In genomic region chr17:7479389-7480192, GRCh38 we compare ENCODE assay signal across 8 cellular contexts. TPM values are rescaled to one million over a fixed set of nuclear protein-coding genes. Genes with fewer than 3 reads are reported as not detected.
A peak's percentile ranks its signal among the peaks of the same experiment; 100 is the strongest.
DNase-seq lines count a peak whose midpoint lies in the region; TF ChIP-seq lines count a peak whose summit lies in the region.

A gene with protein sequence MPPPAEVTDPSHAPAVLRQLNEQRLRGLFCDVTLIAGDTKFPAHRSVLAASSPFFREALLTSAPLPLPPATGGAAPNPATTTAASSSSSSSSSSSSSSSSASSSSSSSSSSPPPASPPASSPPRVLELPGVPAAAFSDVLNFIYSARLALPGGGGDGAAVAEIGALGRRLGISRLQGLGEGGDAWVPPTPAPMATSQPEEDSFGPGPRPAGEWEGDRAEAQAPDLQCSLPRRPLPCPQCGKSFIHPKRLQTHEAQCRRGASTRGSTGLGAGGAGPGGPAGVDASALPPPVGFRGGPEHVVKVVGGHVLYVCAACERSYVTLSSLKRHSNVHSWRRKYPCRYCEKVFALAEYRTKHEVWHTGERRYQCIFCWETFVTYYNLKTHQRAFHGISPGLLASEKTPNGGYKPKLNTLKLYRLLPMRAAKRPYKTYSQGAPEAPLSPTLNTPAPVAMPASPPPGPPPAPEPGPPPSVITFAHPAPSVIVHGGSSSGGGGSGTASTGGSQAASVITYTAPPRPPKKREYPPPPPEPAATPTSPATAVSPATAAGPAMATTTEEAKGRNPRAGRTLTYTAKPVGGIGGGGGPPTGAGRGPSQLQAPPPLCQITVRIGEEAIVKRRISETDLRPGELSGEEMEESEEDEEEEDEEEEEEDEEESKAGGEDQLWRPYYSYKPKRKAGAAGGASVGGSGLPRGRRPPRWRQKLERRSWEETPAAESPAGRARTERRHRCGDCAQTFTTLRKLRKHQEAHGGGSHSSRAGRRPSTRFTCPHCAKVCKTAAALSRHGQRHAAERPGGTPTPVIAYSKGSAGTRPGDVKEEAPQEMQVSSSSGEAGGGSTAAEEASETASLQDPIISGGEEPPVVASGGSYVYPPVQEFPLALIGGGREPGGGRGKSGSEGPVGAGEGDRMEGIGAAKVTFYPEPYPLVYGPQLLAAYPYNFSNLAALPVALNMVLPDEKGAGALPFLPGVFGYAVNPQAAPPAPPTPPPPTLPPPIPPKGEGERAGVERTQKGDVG (minus strand): TSS chr17:7479631. CDS start chr17:7466801, 12,830 bp downstream.

- H3K4me1 ChIP-seq in cardiac muscle cell (ENCODE audit: low read depth) (peaks cover 37% of the 10 kb centered on the region), ovary (ENCODE audit: insufficient read depth) (peaks cover 17% of the 10 kb centered on the region), uterus (peaks cover 0 to 4% of the 10 kb centered on the region in 2 donors)

- H3K9me3 ChIP-seq in SK-N-MC (ENCODE audit: low read depth, low read length) (no peaks in the 10 kb centered on the region), cardiac muscle cell (ENCODE audit: low read depth) (no peaks in the 10 kb centered on the region), ovary (no peaks in the 10 kb centered on the region), uterus (no peaks in the 10 kb centered on the region)

- H3K27ac ChIP-seq in SK-N-MC (peak within 1 kb of the TSS; percentile 79), cardiac muscle cell (peak within 1 kb of the TSS; percentile 95), ovary (peak within 1 kb of the TSS; percentile 98 to 99), uterus (peak within 1 kb of the TSS; percentile 99 to 100)

- no peak for TF ChIP-seq CTCF in cardiac muscle cell (IDR thresholded peaks at IDR 0.05; ENCODE audit: low read depth, low read length)
- TF ChIP-seq CTCF in ovary (IDR thresholded peaks at IDR 0.05): no peak
- no peak for TF ChIP-seq CTCF in uterus (IDR thresholded peaks at IDR 0.05)

- H3K4me3 ChIP-seq in SK-N-MC (peak within 1 kb of the TSS; percentile 93), cardiac muscle cell (peak within 1 kb of the TSS; percentile 69), ovary (peak within 1 kb of the TSS; percentile 84), uterus (peak within 1 kb of the TSS; percentile 78 to 95)

- intact Hi-C loops in ovary (cut with DNase I): loop anchor here in 3 of 4 donors (5.0 to 10.0 kb wide), 2 partner anchors 37 to 205 kb away; partner anchors contain the start of genes TP53 (in 1 of the 3) and WRAP53 (in 1 of the 3)
- intact Hi-C loops in uterus (cut with DNase I; ENCODE audit: low total_unique reads): loop anchor here (10.0 kb wide), 1 partner anchor 45 kb away; the partner anchor contains the start of genes FGF11 and TMEM102

- no peaks in the 10 kb centered on the region for H3K36me3 ChIP-seq in SK-N-MC (ENCODE audit: insufficient read depth, low read length)
- no peaks in the 10 kb centered on the region for H3K36me3 ChIP-seq in cardiac muscle cell
- H3K36me3 ChIP-seq in ovary: no peaks in the 10 kb centered on the region
- no peaks in the 10 kb centered on the region for H3K36me3 ChIP-seq in uterus

- DNase-seq in NCI-H82 (lab: John Stamatoyannopoulos, UW) (peak; percentile 74), NCI-H82 treated with DMSO at 0.1 percent for 48 hours (lab: John Stamatoyannopoulos, UW; ENCODE audit: unreplicated experiment) (no peak), SK-N-MC (ENCODE audit: low read depth, low spot score) (no peak), cardiac muscle cell (ENCODE audit: low read depth in 1 of 2, low spot score in 1 of 2) (peak; percentile 49 to 66), ovary (peak; percentile 68 to 81 (median 79)), uterus (peak; percentile 58 to 75), cortex of kidney (lab: John Stamatoyannopoulos, UW) (no peak)
- DNase-seq in activated naive CD8-positive, alpha-beta T cell treated with anti-CD3 and anti-CD28 coated beads, Interleukin-2, amount 50 U/mL, for 16 hours (ENCODE audit: low read depth, low spot score): peak; percentile 21

- peak within 1 kb of the TSS; percentile 87 for H3K9ac ChIP-seq in SK-N-MC (ENCODE audit: insufficient read length)

- peak; percentile 68 for TF ChIP-seq POLR2A in ovary (IDR thresholded peaks at IDR 0.05)
- TF ChIP-seq POLR2A in uterus (IDR thresholded peaks at IDR 0.05): peak; percentile 52 to 87

- H3K27me3 ChIP-seq in cardiac muscle cell (no peaks in the 10 kb centered on the region), ovary (no peaks in the 10 kb centered on the region), uterus (no peaks in the 10 kb centered on the region)

- WGBS in ovary, 3 donors: 1 to 2% (median 1%) methylated on average over 23 to 70 of the region's 76 CpGs

- no peak for TF ChIP-seq EP300 in ovary (IDR thresholded peaks at IDR 0.05)

RNA-seq across cellular contexts. Expression of the gene that starts here (rescaled TPM):
- total RNA-seq in cardiac muscle cell (28.5 and 40.4 TPM in 2 replicates), ovary (100 to 1,000 TPM in 3 of 7 donors, 10 to 100 TPM in 4; 39.3 to 123 (median 85.5) TPM), uterus (100 to 1,000 TPM in 1 of 4 donors, 10 to 100 TPM in 3; 22.7 to 116 (median 39.2) TPM)
- polyA plus RNA-seq in cardiac muscle cell (17.9 and 26.6 TPM in 2 replicates), ovary (10 to 100 TPM; 53.8 to 84.5 TPM)

Comparison
In these comparisons a context has a peak if more than half of its experiments do, and no peak if none do; other contexts are left out.
1. DNase-seq: peak in NCI-H82 (single experiment), activated naive CD8-positive, alpha-beta T cell treated with anti-CD3 and anti-CD28 coated beads, Interleukin-2, amount 50 U/mL, for 16 hours (single experiment), cardiac muscle cell (2 of 2), ovary (5 of 5) and uterus (2 of 2); none in NCI-H82 treated with DMSO at 0.1 percent for 48 hours (single experiment), SK-N-MC (single experiment) and cortex of kidney (single experiment).
2. Peak in every context shown above with its lines, with median percentiles within 50 percentile points of each other: H3K27ac ChIP-seq and H3K4me3 ChIP-seq.